7 cellular contexts compared by ENCODE assay signal in the genomic region with DNA sequence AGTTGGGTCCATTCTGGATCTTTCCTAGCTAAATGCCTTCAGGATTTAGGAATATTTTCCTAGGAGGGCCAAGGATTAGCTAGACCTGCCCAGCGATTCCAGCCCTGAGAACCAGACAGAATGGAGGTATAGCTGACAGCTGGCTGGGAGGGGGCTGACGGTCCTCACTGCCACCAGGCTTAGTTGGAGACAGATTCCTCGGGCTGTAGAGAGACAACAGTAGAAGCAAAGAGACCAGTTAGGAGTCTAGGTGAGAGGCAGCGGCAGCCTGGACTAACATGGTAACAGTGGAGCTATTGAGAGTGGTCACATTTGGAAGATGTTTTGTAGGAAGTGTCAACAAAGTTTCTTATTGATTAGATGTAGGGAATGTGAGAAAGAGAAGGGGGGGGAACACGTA. TPM values are rescaled to one million over a fixed set of nuclear protein-coding genes. Genes with fewer than 3 reads are reported as not detected.
"Had no signal": no experiment of that assay in that cellular context is flagged by ENCODE, and none has a peak within 500 bp of the region (broad histone marks: within the 10 kb centered on the region; RNA-seq: fewer than 3 reads in every experiment).

No MANE protein-coding gene starts in this region.

RNA-seq across cellular contexts. Expression of gene FCGR1A, which starts 11.4 kb away (rescaled TPM):
- total RNA-seq: activated CD4-positive, alpha-beta T cell treated with anti-CD3 and anti-CD28 coated beads, Interleukin-2, amount 10 ng/mL, durations not matched to agents 24 days and 14 days; activated CD8-positive, alpha-beta memory T cell treated with anti-CD3 and anti-CD28 coated beads for 36 hours; activated CD8-positive, alpha-beta T cell treated with anti-CD3 and anti-CD28 coated beads for 36 hours; activated naive CD8-positive, alpha-beta T cell treated with anti-CD3 and anti-CD28 coated beads for 36 hours; activated T-cell treated with anti-CD3 and anti-CD28 coated beads, Interleukin-2, amount 50 U/mL, for 72 hours; activated T-helper 17 cell treated with anti-CD3 and anti-CD28 coated beads, Interleukin-2, amount 50 U/mL, for 72 hours; NCI-H460 had no signal
